9 cellular contexts compared by ENCODE assay signal in the genomic region with DNA sequence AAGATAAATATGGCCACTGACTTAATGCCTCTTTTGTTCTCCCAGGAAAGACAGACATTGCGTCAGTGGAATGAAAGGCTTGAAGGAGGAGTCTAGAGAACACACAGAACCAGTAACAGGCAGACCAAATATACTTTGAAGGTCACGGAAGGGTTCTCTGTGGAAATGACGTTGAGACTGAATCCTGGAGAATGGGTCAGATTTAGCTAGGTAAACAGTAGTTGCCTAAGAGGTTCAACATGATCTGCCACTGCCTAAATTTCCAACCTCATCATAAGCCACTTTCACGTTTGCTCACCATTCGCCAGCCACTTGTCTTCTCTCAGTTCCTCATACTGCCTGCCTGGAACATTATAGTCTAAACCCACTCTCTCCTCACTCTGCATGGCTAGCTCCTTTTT. TPM values are rescaled to one million over a fixed set of nuclear protein-coding genes. Genes with fewer than 3 reads are reported as not detected.
DNase-seq lines count a peak whose midpoint lies in the region; ATAC-seq lines count a peak whose summit lies in the region.
"Had no signal": no experiment of that assay in that cellular context is flagged by ENCODE, and none has a peak within 500 bp of the region (broad histone marks: within the 10 kb centered on the region; RNA-seq: fewer than 3 reads in every experiment).

No MANE protein-coding gene starts in this region.

- no peak overlapping the region for H3K4me3 Mint-ChIP-seq in stimulated activated effector memory CD8-positive, alpha-beta T cell treated with anti-CD3 and anti-CD28 coated beads, Interleukin-12 subunit alpha, Interleukin-12 subunit beta, amount 100 ng/mL, for 72 hours
- H3K4me3 Mint-ChIP-seq: activated naive CD4-positive, alpha-beta T cell treated with anti-CD3 and anti-CD28 coated beads, Interleukin-2, amount 50 U/mL, for 24 hours had no signal

- H3K36me3 Mint-ChIP-seq in stimulated activated effector memory CD8-positive, alpha-beta T cell treated with anti-CD3 and anti-CD28 coated beads, Interleukin-12 subunit alpha, Interleukin-12 subunit beta, amount 100 ng/mL, for 72 hours = no peaks in the 10 kb centered on the region
- H3K36me3 Mint-ChIP-seq: activated naive CD4-positive, alpha-beta T cell treated with anti-CD3 and anti-CD28 coated beads, Interleukin-2, amount 50 U/mL, for 24 hours had no signal

- H3K27ac Mint-ChIP-seq in stimulated activated effector memory CD8-positive, alpha-beta T cell treated with anti-CD3 and anti-CD28 coated beads, Interleukin-12 subunit alpha, Interleukin-12 subunit beta, amount 100 ng/mL, for 72 hours = no peak overlapping the region
- H3K27ac Mint-ChIP-seq: activated naive CD4-positive, alpha-beta T cell treated with anti-CD3 and anti-CD28 coated beads, Interleukin-2, amount 50 U/mL, for 24 hours had no signal

- no peaks in the 10 kb centered on the region for H3K4me1 Mint-ChIP-seq in stimulated activated effector memory CD8-positive, alpha-beta T cell treated with anti-CD3 and anti-CD28 coated beads, Interleukin-12 subunit alpha, Interleukin-12 subunit beta, amount 100 ng/mL, for 72 hours
- H3K4me1 Mint-ChIP-seq: activated naive CD4-positive, alpha-beta T cell treated with anti-CD3 and anti-CD28 coated beads, Interleukin-2, amount 50 U/mL, for 24 hours had no signal

- H3K9me3 Mint-ChIP-seq in stimulated activated effector memory CD8-positive, alpha-beta T cell treated with anti-CD3 and anti-CD28 coated beads, Interleukin-12 subunit alpha, Interleukin-12 subunit beta, amount 100 ng/mL, for 72 hours = no peaks in the 10 kb centered on the region
- H3K9me3 Mint-ChIP-seq: activated naive CD4-positive, alpha-beta T cell treated with anti-CD3 and anti-CD28 coated beads, Interleukin-2, amount 50 U/mL, for 24 hours had no signal

- intact Hi-C loops in Right ventricle myocardium inferior (cut with DNase I) = no loop called here
- intact Hi-C loops in cardiac septum (cut with DNase I) = no loop called here

- no peak for DNase-seq in Right ventricle myocardium inferior (ENCODE audit: missing footprints)
- DNase-seq in cardiac septum (ENCODE audit: low spot score) = no peak
- DNase-seq in SIG-M5 (lab: John Stamatoyannopoulos, UW) = peak; percentile 87
- DNase-seq in activated CD4-positive, CD25-positive, alpha-beta regulatory T cell (lab: John Stamatoyannopoulos, UW) = no peak
- no peak for DNase-seq in inferior parietal cortex (ENCODE audit: extremely low spot score)
- no peak for DNase-seq in AG20443 (ENCODE audit: low spot score)
- DNase-seq in stimulated activated effector memory CD8-positive, alpha-beta T cell treated with anti-CD3 and anti-CD28 coated beads, Interleukin-12 subunit alpha, Interleukin-12 subunit beta, amount 100 ng/mL, for 72 hours (ENCODE audit: low spot score in 2 of 2) = no peak

- ATAC-seq in Right ventricle myocardium inferior = peak; percentile 56
- ATAC-seq in HG03045 (IDR thresholded peaks at IDR 0.05; ENCODE audit: unreplicated experiment) = peak; percentile 98
- ATAC-seq in stimulated activated effector memory CD8-positive, alpha-beta T cell treated with anti-CD3 and anti-CD28 coated beads, Interleukin-12 subunit alpha, Interleukin-12 subunit beta, amount 100 ng/mL, for 72 hours = no peak

RNA-seq across cellular contexts. Expression of a gene that starts 20.5 kb away (rescaled TPM):
- total RNA-seq in Right ventricle myocardium inferior (2.5 TPM), cardiac septum (1.3 TPM)
